ENCODE assay signal across 1 cellular context in genomic region chr10:29257106-29257783, GRCh38.
TF ChIP-seq lines count a peak whose summit lies in the region.

No MANE protein-coding gene starts in this region.

TF ChIP-seq in GM23338, 12 proteins besides CTCF, POLR2A, EP300 and RAD21 (continued from another document):
- no peak for TF ChIP-seq NANOG (IDR thresholded peaks at IDR 0.05; ENCODE audit: borderline replicate concordance)
- no peak for TF ChIP-seq ZNF331 (CRISPR knock-in tag; IDR thresholded peaks at IDR 0.05; ENCODE audit: low read depth)
- TF ChIP-seq ZNF462 (CRISPR knock-in tag; IDR thresholded peaks at IDR 0.05): no peak
- TF ChIP-seq CREB1 (CRISPR knock-in tag; IDR thresholded peaks at IDR 0.05; ENCODE audit: low read depth): no peak
- no peak for TF ChIP-seq ETS1 (IDR thresholded peaks at IDR 0.05)
